In the genomic region with DNA sequence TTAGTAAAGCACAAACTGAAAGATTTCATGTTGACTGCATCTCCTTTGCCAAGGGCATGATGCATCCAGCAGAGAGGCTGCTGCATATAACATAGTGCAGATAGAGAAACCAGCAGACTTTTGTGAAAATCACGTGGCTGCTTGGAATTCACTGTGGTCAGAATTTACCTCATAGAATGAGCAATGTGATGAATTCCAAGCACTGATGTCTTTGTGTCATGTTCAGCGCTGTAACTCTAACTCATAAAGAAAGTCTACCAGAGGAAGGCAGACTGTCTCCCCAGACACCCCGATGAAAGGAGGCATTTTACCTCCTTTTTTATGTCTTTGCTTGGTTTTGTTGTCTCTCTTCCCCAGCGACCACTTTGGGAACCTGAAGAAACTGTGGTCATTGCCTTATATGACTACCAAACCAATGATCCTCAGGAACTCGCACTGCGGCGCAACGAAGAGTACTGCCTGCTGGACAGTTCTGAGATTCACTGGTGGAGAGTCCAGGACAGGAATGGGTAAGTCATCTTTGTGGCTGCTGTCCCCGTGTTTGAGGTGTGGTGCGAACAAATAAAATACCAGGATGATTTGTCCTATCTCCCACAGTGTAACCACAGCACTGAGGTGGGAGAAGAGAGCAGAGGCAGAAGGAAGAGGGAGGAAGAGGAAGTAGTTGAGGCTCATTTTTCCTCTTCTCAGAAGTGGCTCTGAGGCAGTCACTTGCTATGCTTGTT, we compare ENCODE assay signal across 10 cellular contexts. TPM values are rescaled to one million over a fixed set of nuclear protein-coding genes. Genes with fewer than 3 reads are reported as not detected.
DNase-seq lines count a peak whose midpoint lies in the region; ATAC-seq and TF ChIP-seq lines count a peak whose summit lies in the region.
"Had no signal": no experiment of that assay in that cellular context is flagged by ENCODE, and none has a peak within 500 bp of the region (broad histone marks: within the 10 kb centered on the region; RNA-seq: fewer than 3 reads in every experiment).

No MANE protein-coding gene starts in this region.

- CTCF ChIA-PET in naive thymus-derived CD4-positive, alpha-beta T cell (lab: Charles Lee): interaction anchor here (0.6 to 1.3 kb wide), 3 partner anchors 19 to 74 kb away, joined by 3 to 9 read pairs (median 4); no protein-coding TSS in a partner anchor

- H3K4me1 Mint-ChIP-seq in activated T-cell treated with anti-CD3 and anti-CD28 coated beads, Interleukin-2, amount 50 U/mL, for 24 hours (ENCODE audit: low read depth): peaks cover 91% of the 10 kb centered on the region
- peaks cover 55 to 94% (median 81%) of the 10 kb centered on the region in 7 donors for H3K4me1 Mint-ChIP-seq in naive thymus-derived CD4-positive, alpha-beta T cell

- peaks cover 16 to 83% (median 29%) of the 10 kb centered on the region in 3 experiments for H3K36me3 ChIP-seq in naive thymus-derived CD4-positive, alpha-beta T cell (ENCODE audit: control insufficient read depth in 2 of 3, insufficient read depth in 3 of 3, low read length in 3 of 3)
- H3K36me3 ChIP-seq in Peyer's patch: no peaks in the 10 kb centered on the region

- no peaks in the 10 kb centered on the region for H3K9me3 ChIP-seq in naive thymus-derived CD4-positive, alpha-beta T cell (ENCODE audit: control insufficient read depth in 2 of 3, low read length in 3 of 3)
- no peaks in the 10 kb centered on the region for H3K9me3 ChIP-seq in Peyer's patch

- no peaks in the 10 kb centered on the region for H3K27me3 Mint-ChIP-seq in activated T-cell treated with anti-CD3 and anti-CD28 coated beads, Interleukin-2, amount 50 U/mL, for 24 hours
- H3K27me3 Mint-ChIP-seq in naive thymus-derived CD4-positive, alpha-beta T cell: no peaks in the 10 kb centered on the region

- peak overlapping the region; percentile 99 for H3K27ac Mint-ChIP-seq in activated T-cell treated with anti-CD3 and anti-CD28 coated beads, Interleukin-2, amount 50 U/mL, for 24 hours
- H3K27ac Mint-ChIP-seq in naive thymus-derived CD4-positive, alpha-beta T cell: peak overlapping the region; percentile 90 to 98 (median 96)

- peak; percentile 83 for DNase-seq in AG10803 (ENCODE audit: low read depth)
- DNase-seq in KBM-7: peak; percentile 19
- DNase-seq in activated T-cell treated with anti-CD3 and anti-CD28 coated beads, Interleukin-2, amount 50 U/mL, for 24 hours: peak; percentile 79
- DNase-seq in naive thymus-derived CD4-positive, alpha-beta T cell: peak in 7 of 9 donors; percentile 59 to 87 (median 69)
- DNase-seq in SHP77 (lab: John Stamatoyannopoulos, UW): no peak
- no peak for DNase-seq in iPS-NIHi7 (ENCODE audit: extremely low spot score)
- DNase-seq in NK-92 treated with Interleukin-12 subunit alpha and Interleukin-12 subunit beta, amount 100 ng/mL, for 24 hours (lab: John Stamatoyannopoulos, UW): no peak
- DNase-seq in Peyer's patch: no peak

- H3K4me3 ChIP-seq in AG10803 (ENCODE audit: low read length): no peak overlapping the region
- peak overlapping the region; percentile 22 for H3K4me3 ChIP-seq in naive thymus-derived CD4-positive, alpha-beta T cell (ENCODE audit: low read length)
- no peak overlapping the region for H3K4me3 ChIP-seq in Peyer's patch

- TF ChIP-seq CTCF in AG10803 (conservative IDR thresholded peaks at IDR 0.05; ENCODE audit: low read length) (no peak), Peyer's patch (IDR thresholded peaks at IDR 0.05) (no peak)

- H3K27me3 ChIP-seq in naive thymus-derived CD4-positive, alpha-beta T cell (ENCODE audit: control insufficient read depth in 2 of 2, insufficient read depth in 2 of 2, low read length in 2 of 2): no peaks in the 10 kb centered on the region
- H3K27me3 ChIP-seq in Peyer's patch: no peaks in the 10 kb centered on the region

- peak overlapping the region; percentile 77 for H3K27ac ChIP-seq in naive thymus-derived CD4-positive, alpha-beta T cell (ENCODE audit: low read depth, low read length)
- peak overlapping the region in 2 of 4 donors; percentile 7 to 32 for H3K27ac ChIP-seq in Peyer's patch

- in situ Hi-C loops in KBM-7 (cut with MboI; ENCODE audit: low pct_unique_long_range_greater_than_20kb, low sequenced_read_pairs): no loop called here

- no peak for TF ChIP-seq POLR2A in Peyer's patch (IDR thresholded peaks at IDR 0.05)

- H3K4me1 ChIP-seq in naive thymus-derived CD4-positive, alpha-beta T cell (ENCODE audit: control insufficient read depth in 2 of 2, insufficient read depth in 2 of 2, low read length in 2 of 2): peaks cover 72 to 75% of the 10 kb centered on the region in 2 donors
- no peaks in the 10 kb centered on the region for H3K4me1 ChIP-seq in Peyer's patch

- H3K4me3 Mint-ChIP-seq in activated T-cell treated with anti-CD3 and anti-CD28 coated beads, Interleukin-2, amount 50 U/mL, for 24 hours: peak overlapping the region; percentile 77
- H3K4me3 Mint-ChIP-seq in naive thymus-derived CD4-positive, alpha-beta T cell: peak overlapping the region; percentile 46 to 93 (median 74)

- intact Hi-C loops in naive thymus-derived CD4-positive, alpha-beta T cell (cut with micrococcal nuclease): loop anchor here (1.0 to 2.0 kb wide), 9 partner anchors 9 to 74 kb away; a partner anchor contains a TSS

- POLR2A ChIA-PET in naive thymus-derived CD4-positive, alpha-beta T cell (lab: Charles Lee): interaction anchor here (0.9 to 14.9 kb wide), 6 partner anchors 8 to 80 kb away, joined by 3 to 253 read pairs (median 6); a partner anchor contains a TSS

- peaks cover 95% of the 10 kb centered on the region for H3K36me3 Mint-ChIP-seq in activated T-cell treated with anti-CD3 and anti-CD28 coated beads, Interleukin-2, amount 50 U/mL, for 24 hours (ENCODE audit: low read depth)
- H3K36me3 Mint-ChIP-seq in naive thymus-derived CD4-positive, alpha-beta T cell: peaks cover 24 to 79% (median 64%) of the 10 kb centered on the region in 5 donors

- ATAC-seq in naive thymus-derived CD4-positive, alpha-beta T cell: peak; percentile 81

- peaks cover 5% of the 10 kb centered on the region for H3K9me3 Mint-ChIP-seq in activated T-cell treated with anti-CD3 and anti-CD28 coated beads, Interleukin-2, amount 50 U/mL, for 24 hours
- peaks cover 0 to 2% (median 0%) of the 10 kb centered on the region in 11 donors for H3K9me3 Mint-ChIP-seq in naive thymus-derived CD4-positive, alpha-beta T cell

RNA-seq across cellular contexts. Expression of a gene that starts 42.0 kb away (rescaled TPM):
- 100 to 1,000 TPM; 278 to 481 (median 324) TPM for total RNA-seq in naive thymus-derived CD4-positive, alpha-beta T cell
- polyA plus RNA-seq in naive thymus-derived CD4-positive, alpha-beta T cell: 100 to 1,000 TPM; 183 to 245 TPM
- 10 to 100 TPM in 1 of 4 donors, 1 to 10 TPM in 3; 6.7 to 16.5 (median 6.9) TPM for total RNA-seq in Peyer's patch
- total RNA-seq: epithelial cell of proximal tubule, pulmonary artery endothelial cell had no signal

RNA-seq across cellular contexts. Expression of a gene that starts 43.3 kb away (rescaled TPM):
- 100 to 1,000 TPM; 386 to 449 (median 401) TPM for total RNA-seq in naive thymus-derived CD4-positive, alpha-beta T cell
- polyA plus RNA-seq in naive thymus-derived CD4-positive, alpha-beta T cell: 100 to 1,000 TPM; 522 to 755 TPM
- 100 to 1,000 TPM in 1 of 4 donors, 10 to 100 TPM in 3; 46.5 to 155 (median 57.2) TPM for total RNA-seq in Peyer's patch

RNA-seq across cellular contexts. Expression of a gene that starts 56.6 kb away (rescaled TPM):
- not detected for total RNA-seq in naive thymus-derived CD4-positive, alpha-beta T cell
- under 1 TPM in 1 of 2 donors, not detected in 1; 0.07 TPM for polyA plus RNA-seq in naive thymus-derived CD4-positive, alpha-beta T cell
- not detected for total RNA-seq in Peyer's patch
- total RNA-seq: epithelial cell of proximal tubule, pulmonary artery endothelial cell had no signal

Comparison
In these comparisons a context has a peak if more than half of its experiments do, and no peak if none do; other contexts are left out.
1. DNase-seq: peak in AG10803 (single experiment), KBM-7 (single experiment), activated T-cell treated with anti-CD3 and anti-CD28 coated beads, Interleukin-2, amount 50 U/mL, for 24 hours (single experiment) and naive thymus-derived CD4-positive, alpha-beta T cell (7 of 9); none in SHP77 (0 of 2), iPS-NIHi7 (single experiment), NK-92 treated with Interleukin-12 subunit alpha and Interleukin-12 subunit beta, amount 100 ng/mL, for 24 hours (single experiment) and Peyer's patch (0 of 3).
2. RNA of a gene that starts 42.0 kb away (total RNA-seq): 278 to 481 TPM in naive thymus-derived CD4-positive, alpha-beta T cell; 6.7 to 16.5 TPM in Peyer's patch; every median in the first group is over 10 times any median in the second.